ENCODE assay signal across 19 cellular contexts in genomic region chr2:138329167-138329566, GRCh38.
DNase-seq lines count a peak whose midpoint lies in the region; ATAC-seq, FAIRE-seq and TF ChIP-seq lines count a peak whose summit lies in the region.
"Had no signal": no experiment of that assay in that cellular context is flagged by ENCODE, and none has a peak within 500 bp of the region (broad histone marks: within the 10 kb centered on the region; RNA-seq: fewer than 3 reads in every experiment).

No MANE protein-coding gene starts in this region.

- H3K27ac ChIP-seq in HepG2 (ENCODE audit: extremely low read length, insufficient read depth, low read length): no peak overlapping the region
- no peak overlapping the region for H3K27ac ChIP-seq in right lobe of liver
- peak overlapping the region; percentile 70 for H3K27ac ChIP-seq in neural progenitor cell
- H3K27ac ChIP-seq: 22Rv1, A549, C4-2B had no signal

- WGBS in HepG2 (ENCODE audit: low lambda C conversion rate): 44% methylated on average over 3 of the region's 3 CpGs
- 50% methylated on average over 3 of the region's 3 CpGs for WGBS in right lobe of liver (ENCODE audit: insufficient coverage, low coverage, low lambda C conversion rate, missing lambda C conversion rate)

- H3K9me3 ChIP-seq in HepG2 (ENCODE audit: low read length) (no peaks in the 10 kb centered on the region), right lobe of liver (no peaks in the 10 kb centered on the region), neural progenitor cell (ENCODE audit: low read depth) (no peaks in the 10 kb centered on the region)
- H3K9me3 ChIP-seq: A549, Caco-2 had no signal

- intact Hi-C loops in HepG2 (cut with micrococcal nuclease; ENCODE audit: unreplicated experiment): no loop called here
- intact Hi-C loops in right lobe of liver (cut with DNase I): no loop called here

- H4K20me1 ChIP-seq in HepG2 (ENCODE audit: insufficient read depth, low read length) (no peaks in the 10 kb centered on the region), neural progenitor cell (ENCODE audit: low read depth) (no peaks in the 10 kb centered on the region)

- H3K36me3 ChIP-seq in HepG2 (replicated peaks in 1 of 2; ENCODE audit: control insufficient read depth in 1 of 2, insufficient read depth in 2 of 2, low read length in 2 of 2) (no peaks in the 10 kb centered on the region), right lobe of liver (no peaks in the 10 kb centered on the region), neural progenitor cell (no peaks in the 10 kb centered on the region)

- DNase-seq in HepG2 (ENCODE audit: low spot score): peak; percentile 6
- DNase-seq in right lobe of liver: no peak
- peak; percentile 30 for DNase-seq in NCI-H748 treated with DMSO at 0.1 percent for 48 hours (lab: John Stamatoyannopoulos, UW)
- no peak for DNase-seq in neural progenitor cell (ENCODE audit: low spot score)
- no peak for DNase-seq in NCI-H1105 (lab: John Stamatoyannopoulos, UW)
- no peak for DNase-seq in NCI-H524 (lab: John Stamatoyannopoulos, UW)
- DNase-seq: AML-193; Caco-2; CD4-positive, alpha-beta T cell; H9 had no signal

- no peak for FAIRE-seq in HepG2 (lab: Jason Lieb, UNC)
- FAIRE-seq: A549, D721Med, G401.6, GM12891, GM19239, H1 had no signal

- TF ChIP-seq CTCF in HepG2 (CRISPR knock-in tag; IDR thresholded peaks at IDR 0.05): no peak
- TF ChIP-seq CTCF in right lobe of liver (IDR thresholded peaks at IDR 0.05): no peak
- TF ChIP-seq CTCF in neural progenitor cell (IDR thresholded peaks at IDR 0.05): no peak

- peaks cover 17% of the 10 kb centered on the region for H3K4me1 Mint-ChIP-seq in neural progenitor cell
- H3K4me1 Mint-ChIP-seq: H9 had no signal

- no peak overlapping the region for H3K4me2 ChIP-seq in HepG2 (ENCODE audit: low read depth, low read length)
- H3K4me2 ChIP-seq in neural progenitor cell: peak overlapping the region; percentile 66
- H3K4me2 ChIP-seq: A549 had no signal

- H3K9ac ChIP-seq in HepG2 (ENCODE audit: insufficient read depth, low read depth, low read length) (no peak overlapping the region), neural progenitor cell (no peak overlapping the region)

- in situ Hi-C loops in HepG2 (cut with HindIII; ENCODE audit: extremely low pct_ligation_motif_present, low pct_unique_long_range_greater_than_20kb): no loop called here

- no peak overlapping the region for H2AFZ ChIP-seq in HepG2 (ENCODE audit: low read length)
- no peak overlapping the region for H2AFZ ChIP-seq in neural progenitor cell (replicated peaks)

- H3K4me3 ChIP-seq in HepG2 (replicated peaks in 1 of 3; ENCODE audit: insufficient read depth in 1 of 3, low read depth in 2 of 3, low read length in 3 of 3): no peak overlapping the region
- no peak overlapping the region for H3K4me3 ChIP-seq in right lobe of liver
- no peak overlapping the region for H3K4me3 ChIP-seq in neural progenitor cell
- H3K4me3 ChIP-seq: A549 had no signal

- peaks cover 13% of the 10 kb centered on the region for H3F3A ChIP-seq in neural progenitor cell (ENCODE audit: low read depth)

- H3K36me3 Mint-ChIP-seq in neural progenitor cell: no peaks in the 10 kb centered on the region

- no peak overlapping the region for H3K4me3 Mint-ChIP-seq in neural progenitor cell
- H3K4me3 Mint-ChIP-seq: CD4-positive, alpha-beta T cell; H9 had no signal

- ATAC-seq in HepG2: peak; percentile 40; the same call in 2 of the 3 replicates
- ATAC-seq in right lobe of liver: no peak
- ATAC-seq in HG02678 (IDR thresholded peaks at IDR 0.05; ENCODE audit: unreplicated experiment): no peak
- ATAC-seq: A549 had no signal

- CTCF ChIA-PET in HepG2 (lab: Yijun Ruan, JAX; ENCODE audit: low intra/inter-chr PET ratio, low total read pairs): no interaction called here

- TF ChIP-seq RAD21 in HepG2 (CRISPR knock-in tag; IDR thresholded peaks at IDR 0.05): no peak

- no peak for TF ChIP-seq EP300 in HepG2 (IDR thresholded peaks at IDR 0.05; ENCODE audit: low read depth in 2 of 2, low read length in 2 of 2)
- no peak for TF ChIP-seq EP300 in HepG2 (CRISPR knock-in tag; IDR thresholded peaks at IDR 0.05; ENCODE audit: borderline replicate concordance)

- H3K27ac Mint-ChIP-seq in neural progenitor cell: no peak overlapping the region
- H3K27ac Mint-ChIP-seq: CD4-positive, alpha-beta T cell; H9 had no signal

- no peaks in the 10 kb centered on the region; a peak in 1 of 5 replicates for H3K27me3 ChIP-seq in HepG2 (ENCODE audit: control insufficient read depth in 1 of 2, insufficient read depth in 2 of 2, low read length in 2 of 2)
- H3K27me3 ChIP-seq in right lobe of liver: no peaks in the 10 kb centered on the region
- H3K27me3 ChIP-seq in neural progenitor cell: no peaks in the 10 kb centered on the region

- H3K9me3 Mint-ChIP-seq in neural progenitor cell: no peaks in the 10 kb centered on the region
- H3K9me3 Mint-ChIP-seq: H9 had no signal

- TF ChIP-seq POLR2A in HepG2 (IDR thresholded peaks at IDR 0.05; ENCODE audit: insufficient read depth in 1 of 2, low read depth in 2 of 2, low read length in 2 of 2): no peak
- no peak for TF ChIP-seq POLR2A in right lobe of liver (IDR thresholded peaks at IDR 0.05)

- H3K79me2 ChIP-seq in HepG2 (ENCODE audit: insufficient read depth, low read length) (no peaks in the 10 kb centered on the region), neural progenitor cell (ENCODE audit: low read depth) (no peaks in the 10 kb centered on the region)

- H3K4me1 ChIP-seq in HepG2 (ENCODE audit: insufficient read depth, low read length) (peaks cover 15% of the 10 kb centered on the region), right lobe of liver (no peaks in the 10 kb centered on the region), neural progenitor cell (peaks cover 31% of the 10 kb centered on the region)
- H3K4me1 ChIP-seq: A549 had no signal

- no TSS peak for BruUV-seq in HepG2 (replicated peaks; lab: Mats Ljungman, UMichigan)

- POLR2A ChIA-PET in HepG2 (lab: Yijun Ruan, JAX): no interaction called here

- H3K27me3 Mint-ChIP-seq in neural progenitor cell (ENCODE audit: insufficient read depth, low read depth): peaks cover 2% of the 10 kb centered on the region
- H3K27me3 Mint-ChIP-seq: CD4-positive, alpha-beta T cell had no signal

TF ChIP-seq in HepG2, 621 proteins besides CTCF, POLR2A, EP300 and RAD21:
- TF ChIP-seq FOXA1 (IDR thresholded peaks at IDR 0.05): no peak
- TF ChIP-seq FOXA1 (CRISPR knock-in tag; IDR thresholded peaks at IDR 0.05): 0 out of 2 replicates have a peak, but pooled peaks have one; percentile 15
- no peak for TF ChIP-seq PRDM10 (CRISPR knock-in tag; IDR thresholded peaks at IDR 0.05; ENCODE audit: low read depth)
- no peak for TF ChIP-seq NFKB2 (CRISPR knock-in tag; IDR thresholded peaks at IDR 0.05; ENCODE audit: borderline replicate concordance)

Comparison
In these comparisons a context has a peak if more than half of its experiments do, and no peak if none do; other contexts are left out.
1. DNase-seq: peak in HepG2 (single experiment) and NCI-H748 treated with DMSO at 0.1 percent for 48 hours (single experiment); none in right lobe of liver (0 of 3), neural progenitor cell (single experiment), NCI-H1105 (single experiment) and NCI-H524 (0 of 2).